Comparison of ENCODE assay signal across 16 cellular contexts in genomic region chr4:174422893-174423256, GRCh38.
DNase-seq lines count a peak whose midpoint lies in the region; ATAC-seq, FAIRE-seq and TF ChIP-seq lines count a peak whose summit lies in the region.
"Had no signal": no experiment of that assay in that cellular context is flagged by ENCODE, and none has a peak within 500 bp of the region (broad histone marks: within the 10 kb centered on the region; RNA-seq: fewer than 3 reads in every experiment).

No MANE protein-coding gene starts in this region.

- TF ChIP-seq POLR2A in GM12878 (IDR thresholded peaks at IDR 0.05; ENCODE audit: low read depth, low read length), result no peak

- SMC1A ChIA-PET in GM12878 (lab: Charles Lee; ENCODE audit: uncharacterized antibody, unreplicated experiment), result interaction anchor here (1.0 kb wide), 1 partner anchor 32 kb away, joined by 3 read pairs; no protein-coding TSS in a partner anchor

- H3K79me2 ChIP-seq in GM12878 (ENCODE audit: control insufficient read depth, insufficient read depth, low read length), result no peaks in the 10 kb centered on the region

- no peak overlapping the region for H3K9ac ChIP-seq in GM12878 (ENCODE audit: control insufficient read depth, insufficient read depth, low read length)

- intact Hi-C loops in GM12878 (cut with micrococcal nuclease; ENCODE audit: unreplicated experiment) (no loop called here), sciatic nerve (cut with DNase I) (no loop called here)

- TF ChIP-seq EP300 in GM12878 (IDR thresholded peaks at IDR 0.05; ENCODE audit: borderline replicate concordance in 1 of 2, control insufficient read depth in 1 of 2, low read depth in 2 of 2, low read length in 2 of 2), result no peak

- BruUV-seq in GM12878 (replicated peaks; lab: Mats Ljungman, UMichigan), result no TSS peak

- RAD21 ChIA-PET in GM12878 (lab: Charles Lee; ENCODE audit: unreplicated experiment), result no interaction called here

- no peaks in the 10 kb centered on the region for H3K36me3 ChIP-seq in GM12878 (ENCODE audit: control insufficient read depth in 2 of 2, insufficient read depth in 2 of 2, low read length in 1 of 2)
- H3K36me3 ChIP-seq: MG63, tibial artery had no signal

- CTCF ChIA-PET in GM12878 (lab: Yijun Ruan, JAX), result interaction anchor here (0.7 kb wide), 1 partner anchor 318 kb away, joined by 3 read pairs; no protein-coding TSS in a partner anchor

- ATAC-seq in GM18511 (IDR thresholded peaks at IDR 0.05; ENCODE audit: unreplicated experiment), result peak; percentile 38
- ATAC-seq in GM12878, result no peak
- ATAC-seq in sciatic nerve, result no peak

- H2AFZ ChIP-seq in GM12878 (ENCODE audit: control insufficient read depth, low read depth, low read length), result no peak overlapping the region

- peak overlapping the region; percentile 27; the same call in 1 of the 2 replicates for H3K27ac ChIP-seq in 22Rv1
- no peak overlapping the region for H3K27ac ChIP-seq in GM12878 (ENCODE audit: control insufficient read depth, insufficient read depth)
- H3K27ac ChIP-seq: dorsolateral prefrontal cortex, tibial artery had no signal

- no peaks in the 10 kb centered on the region for H3K4me1 ChIP-seq in GM12878 (ENCODE audit: control insufficient read depth, insufficient read depth, low read length)

- H3K9me3 ChIP-seq in GM12878 (replicated peaks; ENCODE audit: control insufficient read depth, insufficient read depth, low read length), result no peaks in the 10 kb centered on the region
- H3K9me3 ChIP-seq: MG63, tibial artery had no signal

- no peak overlapping the region for H3K4me3 ChIP-seq in GM12878
- H3K4me3 ChIP-seq: MG63, tibial artery had no signal

- no peak for FAIRE-seq in GM12878 (lab: Jason Lieb, UNC)
- FAIRE-seq: D721Med had no signal

- no peaks in the 10 kb centered on the region for H4K20me1 ChIP-seq in GM12878 (ENCODE audit: control insufficient read depth, insufficient read depth)

- no peaks in the 10 kb centered on the region for H3K27me3 ChIP-seq in GM12878 (replicated peaks in 1 of 2; ENCODE audit: control insufficient read depth in 2 of 2, insufficient read depth in 2 of 2, low read length in 1 of 2)
- H3K27me3 ChIP-seq: MG63, tibial artery had no signal

- POLR2A ChIA-PET in GM12878 (lab: Charles Lee), result no interaction called here

- no peak for TF ChIP-seq CTCF in 22Rv1 (IDR thresholded peaks at IDR 0.05)
- TF ChIP-seq CTCF in GM12878 (IDR thresholded peaks at IDR 0.05 in 2 of 3, conservative IDR thresholded peaks at IDR 0.05 in 1 of 3; ENCODE audit: control insufficient read depth in 2 of 3, extremely low read depth in 1 of 3, insufficient read depth in 1 of 3, low read depth in 3 of 3, low read length in 3 of 3), result no peak

- H3K4me2 ChIP-seq in GM12878 (ENCODE audit: control insufficient read depth, insufficient read depth), result no peak overlapping the region

- in situ Hi-C loops in GM12878 (cut with MboI), result no loop called here

- DNase-seq in NOMO-1 treated with DMSO at 0.1 percent for 48 hours (lab: John Stamatoyannopoulos, UW; ENCODE audit: unreplicated experiment) (peak; percentile 57), GM12878 (ENCODE audit: low read depth, low spot score) (no peak), amygdala (lab: John Stamatoyannopoulos, UW) (no peak), sciatic nerve (ENCODE audit: low spot score) (no peak), AG08396 (ENCODE audit: low spot score) (no peak)
- DNase-seq in stimulated activated naive CD4-positive, alpha-beta T cell (lab: John Stamatoyannopoulos, UW), result no peak
- DNase-seq: activated naive CD4-positive, alpha-beta T cell treated with anti-CD3 and anti-CD28 coated beads, Interleukin-2, amount 10 ng/mL, durations not matched to agents 7 days and 5 days; hippocampal formation; NCI-H526 treated with DMSO at 0.1 percent for 48 hours; stimulated activated CD4-positive, alpha-beta T cell treated with anti-CD3 and anti-CD28 coated beads, Interleukin-4, amount 100 ng/mL, for 24 hours had no signal

- TF ChIP-seq RAD21 in GM12878 (IDR thresholded peaks at IDR 0.05; ENCODE audit: insufficient read depth, low read depth, low read length), result no peak

TF ChIP-seq in GM12878, 131 proteins besides CTCF, POLR2A, EP300 and RAD21:
- no peak for TF ChIP-seq SMAD5 (IDR thresholded peaks at IDR 0.05; ENCODE audit: low read depth)
- peak; percentile 40; the same call in 1 of the 2 replicates for TF ChIP-seq SPI1 (IDR thresholded peaks at IDR 0.05; ENCODE audit: borderline replicate concordance, insufficient read depth, low read depth, low read length)
